Comparison of ENCODE assay signal across 20 cellular contexts in genomic region chr12:48361664-48362339, GRCh38. TPM values are rescaled to one million over a fixed set of nuclear protein-coding genes. Genes with fewer than 3 reads are reported as not detected.
A peak's percentile ranks its signal among the peaks of the same experiment; 100 is the strongest.
DNase-seq lines count a peak whose midpoint lies in the region; ATAC-seq and TF ChIP-seq lines count a peak whose summit lies in the region.
"Had no signal": no experiment of that assay in that cellular context is flagged by ENCODE, and none has a peak within 500 bp of the region (broad histone marks: within the 10 kb centered on the region; RNA-seq: fewer than 3 reads in every experiment).

No MANE protein-coding gene starts in this region.

- no peak for ATAC-seq in HG03571 (IDR thresholded peaks at IDR 0.05; ENCODE audit: unreplicated experiment)
- ATAC-seq: A549 had no signal

- no peaks in the 10 kb centered on the region for H3K9me3 ChIP-seq in SJCRH30 (replicated peaks)
- H3K9me3 ChIP-seq: A549, HAP-1 had no signal

- no peak overlapping the region for H3K4me3 ChIP-seq in SJCRH30
- H3K4me3 ChIP-seq: A549, HAP-1 had no signal

- H3K27me3 Mint-ChIP-seq in activated CD4-positive, alpha-beta T cell treated with anti-CD3 and anti-CD28 coated beads, Interleukin-2, amount 10 ng/mL, durations not matched to agents 24 days and 14 days = peaks cover 3% of the 10 kb centered on the region

- peaks cover 9% of the 10 kb centered on the region; the same call in 1 of the 2 replicates for H3K27me3 ChIP-seq in SJCRH30

- no peak overlapping the region for H3K27ac Mint-ChIP-seq in activated CD4-positive, alpha-beta T cell treated with anti-CD3 and anti-CD28 coated beads, Interleukin-2, amount 10 ng/mL, durations not matched to agents 24 days and 14 days

- intact Hi-C loops in activated CD4-positive, alpha-beta T cell treated with anti-CD3 and anti-CD28 coated beads, Interleukin-2, amount 10 ng/mL, durations not matched to agents 24 days and 14 days (cut with micrococcal nuclease) = no loop called here

- H3K27ac ChIP-seq in SJCRH30 = no peak overlapping the region
- H3K27ac ChIP-seq: A549 had no signal

- no peak for TF ChIP-seq RAD21 in Ishikawa (IDR thresholded peaks at IDR 0.05; ENCODE audit: low read depth)

- H3K4me1 Mint-ChIP-seq in activated CD4-positive, alpha-beta T cell treated with anti-CD3 and anti-CD28 coated beads, Interleukin-2, amount 10 ng/mL, durations not matched to agents 24 days and 14 days = no peaks in the 10 kb centered on the region
- H3K4me1 Mint-ChIP-seq: CD4-positive, alpha-beta memory T cell had no signal

- no peaks in the 10 kb centered on the region for H3K4me1 ChIP-seq in SJCRH30
- H3K4me1 ChIP-seq: HAP-1 had no signal

- peak; percentile 31 for DNase-seq in activated CD4-positive, alpha-beta T cell treated with anti-CD3 and anti-CD28 coated beads, Interleukin-2, amount 10 ng/mL, durations not matched to agents 24 days and 14 days
- no peak for DNase-seq in activated CD4-positive, alpha-beta T cell treated with anti-CD3 and anti-CD28 coated beads, Interleukin-2, amount 50 U/mL, for 48 hours
- peak; percentile 3 for DNase-seq in ecto neural progenitor cell (ENCODE audit: low spot score)
- DNase-seq in UCSD-AML1 (lab: John Stamatoyannopoulos, UW; ENCODE audit: unreplicated experiment) = no peak
- DNase-seq in SJCRH30 = no peak
- DNase-seq: 8988T; ACHN; AML-193; C1 segment of cervical spinal cord; Calu3; CD4-positive, alpha-beta memory T cell; COR-L47; DMS53; DMS79 treated with DMSO at 0.1 percent for 48 hours; GF-D8; GOT3 had no signal

- no peaks in the 10 kb centered on the region for H3K36me3 Mint-ChIP-seq in activated CD4-positive, alpha-beta T cell treated with anti-CD3 and anti-CD28 coated beads, Interleukin-2, amount 10 ng/mL, durations not matched to agents 24 days and 14 days (ENCODE audit: low read depth)
- H3K36me3 Mint-ChIP-seq: CD4-positive, alpha-beta memory T cell had no signal

- H3K36me3 ChIP-seq in SJCRH30 = no peaks in the 10 kb centered on the region
- H3K36me3 ChIP-seq: HAP-1 had no signal

- no peak for TF ChIP-seq EP300 in Ishikawa (IDR thresholded peaks at IDR 0.05; ENCODE audit: borderline replicate concordance)

- H3K9me3 Mint-ChIP-seq in activated CD4-positive, alpha-beta T cell treated with anti-CD3 and anti-CD28 coated beads, Interleukin-2, amount 10 ng/mL, durations not matched to agents 24 days and 14 days = no peaks in the 10 kb centered on the region
- H3K9me3 Mint-ChIP-seq: CD4-positive, alpha-beta memory T cell had no signal

- H3K4me3 Mint-ChIP-seq in activated CD4-positive, alpha-beta T cell treated with anti-CD3 and anti-CD28 coated beads, Interleukin-2, amount 10 ng/mL, durations not matched to agents 24 days and 14 days = no peak overlapping the region
- H3K4me3 Mint-ChIP-seq: CD4-positive, alpha-beta memory T cell had no signal

TF ChIP-seq in Ishikawa, 13 proteins besides CTCF, POLR2A, EP300 and RAD21:
- TF ChIP-seq FOXM1 (IDR thresholded peaks at IDR 0.05; ENCODE audit: borderline replicate concordance, low read depth) = no peak
- TF ChIP-seq, protein P1, sequence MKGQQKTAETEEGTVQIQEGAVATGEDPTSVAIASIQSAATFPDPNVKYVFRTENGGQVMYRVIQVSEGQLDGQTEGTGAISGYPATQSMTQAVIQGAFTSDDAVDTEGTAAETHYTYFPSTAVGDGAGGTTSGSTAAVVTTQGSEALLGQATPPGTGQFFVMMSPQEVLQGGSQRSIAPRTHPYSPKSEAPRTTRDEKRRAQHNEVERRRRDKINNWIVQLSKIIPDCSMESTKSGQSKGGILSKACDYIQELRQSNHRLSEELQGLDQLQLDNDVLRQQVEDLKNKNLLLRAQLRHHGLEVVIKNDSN (IDR thresholded peaks at IDR 0.05) = peak; percentile 66

RNA-seq across cellular contexts. Expression of gene ZNF641, which starts 11.1 kb away (rescaled TPM):
- 6.7 and 7.6 TPM in 2 replicates for total RNA-seq in activated CD4-positive, alpha-beta T cell treated with anti-CD3 and anti-CD28 coated beads, Interleukin-2, amount 10 ng/mL, durations not matched to agents 24 days and 14 days
- 11.2 and 15.5 TPM in 2 replicates for total RNA-seq in SJCRH30 (2014; rRNA removed; shearing (Covaris generic))

Comparison
In these comparisons a context has a peak if more than half of its experiments do, and no peak if none do; other contexts are left out.
1. DNase-seq: peak in activated CD4-positive, alpha-beta T cell treated with anti-CD3 and anti-CD28 coated beads, Interleukin-2, amount 10 ng/mL, durations not matched to agents 24 days and 14 days (single experiment) and ecto neural progenitor cell (single experiment); none in activated CD4-positive, alpha-beta T cell treated with anti-CD3 and anti-CD28 coated beads, Interleukin-2, amount 50 U/mL, for 48 hours (0 of 2), UCSD-AML1 (single experiment) and SJCRH30 (0 of 2).